9 cellular contexts compared by ENCODE assay signal in genomic region chr18:8450013-8450412, GRCh38.
DNase-seq lines count a peak whose midpoint lies in the region; ATAC-seq and TF ChIP-seq lines count a peak whose summit lies in the region.
"Had no signal": no experiment of that assay in that cellular context is flagged by ENCODE, and none has a peak within 500 bp of the region (broad histone marks: within the 10 kb centered on the region; RNA-seq: fewer than 3 reads in every experiment).

No MANE protein-coding gene starts in this region.

- no peak overlapping the region for H2AK5ac ChIP-seq in IMR-90 (ENCODE audit: low read depth, low read length)

- H4K20me1 ChIP-seq in DND-41 (ENCODE audit: insufficient read depth, low read length) (no peaks in the 10 kb centered on the region), IMR-90 (ENCODE audit: insufficient read depth, low read length) (no peaks in the 10 kb centered on the region)

- dilution Hi-C loops in IMR-90 (cut with HindIII; ENCODE audit: low sequenced_read_pairs, unreplicated experiment) = no loop called here

- H3K4me1 ChIP-seq in DND-41 (ENCODE audit: insufficient read depth, low read length) = no peaks in the 10 kb centered on the region
- no peaks in the 10 kb centered on the region for H3K4me1 ChIP-seq in IMR-90 (ENCODE audit: control insufficient read depth, insufficient read depth, low read length)
- no peaks in the 10 kb centered on the region for H3K4me1 ChIP-seq in breast epithelium

- H4K91ac ChIP-seq in IMR-90 (ENCODE audit: insufficient read depth, low read depth, low read length) = no peak overlapping the region

- TF ChIP-seq CTCF in DND-41 (IDR thresholded peaks at IDR 0.05; ENCODE audit: borderline replicate concordance, extremely low read depth, low read length, poor library complexity, severe bottlenecking) (peak; percentile 42), IMR-90 (conservative IDR thresholded peaks at IDR 0.05; ENCODE audit: low read depth, low read length) (peak; percentile 23; the same call in 1 of the 2 replicates), breast epithelium (IDR thresholded peaks at IDR 0.05) (peak in 2 of 3 donors; percentile 18 to 27), nephron progenitor cell (IDR thresholded peaks at IDR 0.05) (peak; percentile 43)

- H3K9me3 ChIP-seq in DND-41 (ENCODE audit: insufficient read depth, low read length, severe bottlenecking) (no peaks in the 10 kb centered on the region), IMR-90 (ENCODE audit: control insufficient read depth, insufficient read depth, low read length) (no peaks in the 10 kb centered on the region), breast epithelium (peaks cover 0 to 7% of the 10 kb centered on the region in 2 donors)

- H3K27ac ChIP-seq in DND-41 (ENCODE audit: low read length) (no peak overlapping the region), IMR-90 (ENCODE audit: insufficient read depth, low read length) (no peak overlapping the region), breast epithelium (no peak overlapping the region)

- no peak overlapping the region for H3K4ac ChIP-seq in IMR-90 (ENCODE audit: low read depth, low read length)

- no peak overlapping the region for H3K23ac ChIP-seq in IMR-90 (ENCODE audit: low read depth, low read length)

- H2BK15ac ChIP-seq in IMR-90 (ENCODE audit: low read depth, low read length) = no peak overlapping the region

- H3K4me3 Mint-ChIP-seq in nephron progenitor cell = no peak overlapping the region
- no peak overlapping the region for H3K4me3 Mint-ChIP-seq in activated T-helper 17 cell treated with anti-CD3 and anti-CD28 coated beads, Interleukin-2, amount 50 U/mL, for 72 hours

- H2BK120ac ChIP-seq in IMR-90 (ENCODE audit: low read depth, low read length) = no peak overlapping the region

- CTCF ChIA-PET in IMR-90 (lab: Yijun Ruan, JAX) = no interaction called here

- no peak for DNase-seq in DND-41
- no peak for DNase-seq in IMR-90
- no peak for DNase-seq in breast epithelium (ENCODE audit: low spot score in 2 of 2)
- DNase-seq in nephron progenitor cell = no peak
- DNase-seq: erythroblast had no signal

- TF ChIP-seq POLR2A in IMR-90 (IDR thresholded peaks at IDR 0.05; ENCODE audit: low read depth, low read length) = no peak
- TF ChIP-seq POLR2A in breast epithelium (IDR thresholded peaks at IDR 0.05) = no peak

- H2AK9ac ChIP-seq in IMR-90 (replicated peaks; ENCODE audit: low read depth, low read length, poor library complexity) = no peak overlapping the region

- H3K27me3 ChIP-seq in DND-41 (ENCODE audit: insufficient read depth, low read length, poor library complexity) (no peaks in the 10 kb centered on the region), IMR-90 (ENCODE audit: control insufficient read depth, insufficient read depth, low read length) (peaks cover 9% of the 10 kb centered on the region), breast epithelium (no peaks in the 10 kb centered on the region)

- H3K4me3 ChIP-seq in DND-41 (ENCODE audit: low read depth in 1 of 2, low read length in 2 of 2) (no peak overlapping the region), IMR-90 (ENCODE audit: insufficient read depth, low read depth, low read length) (no peak overlapping the region), breast epithelium (no peak overlapping the region)

- no peak overlapping the region for H4K8ac ChIP-seq in IMR-90 (ENCODE audit: low read depth in 2 of 2, low read length in 2 of 2)

- no peak overlapping the region for H2BK5ac ChIP-seq in IMR-90 (ENCODE audit: low read depth, low read length, poor library complexity, severe bottlenecking)

- H2AFZ ChIP-seq in DND-41 (ENCODE audit: low read depth, low read length) (no peak overlapping the region), IMR-90 (replicated peaks; ENCODE audit: low read length, poor library complexity) (no peak overlapping the region)

- no peak overlapping the region for H3K18ac ChIP-seq in IMR-90 (ENCODE audit: low read depth, low read length)

- no peak overlapping the region for H3K27ac Mint-ChIP-seq in nephron progenitor cell
- no peak overlapping the region for H3K27ac Mint-ChIP-seq in activated T-helper 17 cell treated with anti-CD3 and anti-CD28 coated beads, Interleukin-2, amount 50 U/mL, for 72 hours

- no TSS peak for BruUV-seq in IMR-90 (replicated peaks; lab: Mats Ljungman, UMichigan)

- in situ Hi-C loops in IMR-90 (cut with MboI; ENCODE audit: low sequenced_read_pairs) = no loop called here

- TF ChIP-seq RAD21 in IMR-90 (IDR thresholded peaks at IDR 0.05; ENCODE audit: low read length) = no peak

- no peak overlapping the region for H3K4me2 ChIP-seq in DND-41 (ENCODE audit: insufficient read depth, low read length)
- no peak overlapping the region for H3K4me2 ChIP-seq in IMR-90 (ENCODE audit: low read depth, low read length)

- H3K36me3 ChIP-seq in DND-41 (ENCODE audit: insufficient read depth, low read length) (no peaks in the 10 kb centered on the region), IMR-90 (ENCODE audit: control insufficient read depth, insufficient read depth, low read length) (no peaks in the 10 kb centered on the region), breast epithelium (no peaks in the 10 kb centered on the region)

- no peak overlapping the region for H2BK20ac ChIP-seq in IMR-90 (ENCODE audit: low read depth, low read length)

- no peak overlapping the region for H3K14ac ChIP-seq in IMR-90 (replicated peaks; ENCODE audit: low read depth, low read length)

- H3K27me3 Mint-ChIP-seq in nephron progenitor cell (ENCODE audit: low read depth, poor library complexity) = no peaks in the 10 kb centered on the region
- peaks cover 22% of the 10 kb centered on the region for H3K27me3 Mint-ChIP-seq in activated T-helper 17 cell treated with anti-CD3 and anti-CD28 coated beads, Interleukin-2, amount 50 U/mL, for 72 hours

- no peak overlapping the region for H4K5ac ChIP-seq in IMR-90 (ENCODE audit: low read depth, low read length)

- no peak overlapping the region for H3K56ac ChIP-seq in IMR-90 (ENCODE audit: extremely low read depth, insufficient read depth, low read length)

- H3K36me3 Mint-ChIP-seq in nephron progenitor cell (ENCODE audit: low read depth) = no peaks in the 10 kb centered on the region
- no peaks in the 10 kb centered on the region for H3K36me3 Mint-ChIP-seq in activated T-helper 17 cell treated with anti-CD3 and anti-CD28 coated beads, Interleukin-2, amount 50 U/mL, for 72 hours (ENCODE audit: low read depth)

- no peaks in the 10 kb centered on the region for H3K79me2 ChIP-seq in DND-41 (ENCODE audit: insufficient read depth, low read length)

- H3K79me1 ChIP-seq in IMR-90 (ENCODE audit: low read depth in 1 of 2, low read length in 2 of 2) = no peaks in the 10 kb centered on the region

- intact Hi-C loops in IMR-90 (cut with micrococcal nuclease) (no loop called here), breast epithelium (cut with DNase I; ENCODE audit: low total_unique reads) (no loop called here)

- no CpG with 5 or more reads among the region's 5 CpGs for WGBS in IMR-90 (ENCODE audit: extremely low coverage in 2 of 2, insufficient read length in 1 of 2), 2 experiments

- H3K4me1 Mint-ChIP-seq in nephron progenitor cell = peaks cover 4% of the 10 kb centered on the region
- H3K4me1 Mint-ChIP-seq in activated T-helper 17 cell treated with anti-CD3 and anti-CD28 coated beads, Interleukin-2, amount 50 U/mL, for 72 hours = no peaks in the 10 kb centered on the region

- POLR2A ChIA-PET in IMR-90 (lab: Charles Lee; ENCODE audit: unreplicated experiment) = no interaction called here

- H3K9ac ChIP-seq in DND-41 (ENCODE audit: low read depth, low read length) (no peak overlapping the region), IMR-90 (ENCODE audit: low read depth, low read length) (no peak overlapping the region)

- no peaks in the 10 kb centered on the region for H3K9me1 ChIP-seq in IMR-90 (ENCODE audit: insufficient read depth, low read length)

- H3K9me3 Mint-ChIP-seq in nephron progenitor cell = peaks cover 4% of the 10 kb centered on the region
- H3K9me3 Mint-ChIP-seq in activated T-helper 17 cell treated with anti-CD3 and anti-CD28 coated beads, Interleukin-2, amount 50 U/mL, for 72 hours = no peaks in the 10 kb centered on the region

- ATAC-seq in DND-41 (ENCODE audit: insufficient read depth, low read depth) (no peak), IMR-90 (ENCODE audit: low read depth) (no peak), HG02885 (IDR thresholded peaks at IDR 0.05; ENCODE audit: poor library complexity, unreplicated experiment) (no peak), GM19463 (IDR thresholded peaks at IDR 0.05; ENCODE audit: unreplicated experiment) (no peak)
- no peak for ATAC-seq in activated T-helper 17 cell treated with anti-CD3 and anti-CD28 coated beads, Interleukin-2, amount 50 U/mL, for 72 hours (replicated peaks)
- no peak for ATAC-seq in activated CD4-positive, CD25-positive, alpha-beta regulatory T cell treated with anti-CD3 and anti-CD28 coated beads, Interleukin-2, amount 50 U/mL, for 24 hours

TF ChIP-seq in IMR-90, 13 proteins besides CTCF, POLR2A, EP300 and RAD21 (continues in another document):
- TF ChIP-seq BHLHE40 (IDR thresholded peaks at IDR 0.05; ENCODE audit: low read depth, low read length) = no peak
- TF ChIP-seq USF2 (IDR thresholded peaks at IDR 0.05; ENCODE audit: low read depth, low read length) = no peak
- TF ChIP-seq, protein P1, sequence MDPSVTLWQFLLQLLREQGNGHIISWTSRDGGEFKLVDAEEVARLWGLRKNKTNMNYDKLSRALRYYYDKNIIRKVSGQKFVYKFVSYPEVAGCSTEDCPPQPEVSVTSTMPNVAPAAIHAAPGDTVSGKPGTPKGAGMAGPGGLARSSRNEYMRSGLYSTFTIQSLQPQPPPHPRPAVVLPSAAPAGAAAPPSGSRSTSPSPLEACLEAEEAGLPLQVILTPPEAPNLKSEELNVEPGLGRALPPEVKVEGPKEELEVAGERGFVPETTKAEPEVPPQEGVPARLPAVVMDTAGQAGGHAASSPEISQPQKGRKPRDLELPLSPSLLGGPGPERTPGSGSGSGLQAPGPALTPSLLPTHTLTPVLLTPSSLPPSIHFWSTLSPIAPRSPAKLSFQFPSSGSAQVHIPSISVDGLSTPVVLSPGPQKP (IDR thresholded peaks at IDR 0.05; ENCODE audit: borderline replicate concordance, low read depth, low read length) = no peak
- no peak for TF ChIP-seq MAZ (IDR thresholded peaks at IDR 0.05; ENCODE audit: borderline replicate concordance, low read depth, low read length)
- no peak for TF ChIP-seq RFX5 (IDR thresholded peaks at IDR 0.05; ENCODE audit: low read depth, low read length)
- no peak for TF ChIP-seq NFE2L2 (IDR thresholded peaks at IDR 0.05; ENCODE audit: low read depth, low read length)
- TF ChIP-seq SMC3 (IDR thresholded peaks at IDR 0.05; ENCODE audit: low read depth, low read length) = no peak
- no peak for TF ChIP-seq MXI1 (IDR thresholded peaks at IDR 0.05; ENCODE audit: borderline replicate concordance, low read depth, low read length)
- TF ChIP-seq CHD1 (IDR thresholded peaks at IDR 0.05; ENCODE audit: low read depth, low read length) = no peak
